ENCODE assay signal across 6 cellular contexts in the genomic region with DNA sequence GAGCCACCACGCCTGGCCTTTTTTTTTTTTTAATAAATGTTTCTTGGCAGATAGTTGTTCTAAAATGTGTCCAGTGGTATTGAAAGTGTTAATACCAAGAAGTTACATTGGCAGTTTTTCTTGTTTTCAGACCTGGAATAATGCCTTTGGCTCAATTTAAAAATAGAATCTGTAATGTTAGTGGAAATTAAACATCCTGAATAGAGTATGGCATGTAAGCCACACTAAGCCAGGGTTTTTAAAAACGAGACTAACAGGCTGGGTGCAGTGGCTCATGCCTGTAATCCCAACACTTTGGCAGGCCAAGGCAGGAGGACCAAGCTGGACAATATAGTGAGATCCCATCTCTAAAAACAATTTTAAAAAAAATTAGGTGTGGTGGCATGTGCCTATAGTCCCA.
"Had no signal": no experiment of that assay in that cellular context is flagged by ENCODE, and none has a peak within 500 bp of the region (broad histone marks: within the 10 kb centered on the region; RNA-seq: fewer than 3 reads in every experiment).

No MANE protein-coding gene starts in this region.

- ATAC-seq: GM23338, K562 had no signal

- H3K4me3 ChIP-seq: GM23338, K562 had no signal

- DNase-seq: H9, HCEC 1CT, IMR-90, KG1 had no signal
